8 cellular contexts compared by ENCODE assay signal in the genomic region with DNA sequence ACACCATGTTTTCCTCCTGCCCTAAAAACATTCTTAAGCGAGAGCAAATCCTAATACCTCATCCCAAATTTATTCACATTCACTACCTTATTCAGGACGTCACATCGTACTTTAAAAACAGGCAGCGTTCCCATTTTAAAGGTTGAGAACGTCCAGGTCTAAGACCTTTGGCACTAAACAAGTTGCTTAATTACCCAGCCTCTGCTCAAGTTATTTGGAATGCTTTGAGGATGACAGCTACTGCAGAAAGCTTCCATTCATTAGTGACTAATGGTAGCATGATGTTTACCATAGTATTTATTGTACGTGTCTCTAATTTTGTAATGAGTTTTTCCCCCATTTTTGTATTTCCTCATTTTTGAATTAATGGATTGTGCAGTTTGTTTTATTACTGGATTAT. TPM values are rescaled to one million over a fixed set of nuclear protein-coding genes. Genes with fewer than 3 reads are reported as not detected.
A peak's percentile ranks its signal among the peaks of the same experiment; 100 is the strongest.
DNase-seq lines count a peak whose midpoint lies in the region; ATAC-seq and TF ChIP-seq lines count a peak whose summit lies in the region.

No MANE protein-coding gene starts in this region.

- H3K4me1 ChIP-seq in GM23338 (ENCODE audit: insufficient read depth) (peaks cover 13% of the 10 kb centered on the region), sigmoid colon (peaks cover 0 to 56% (median 41%) of the 10 kb centered on the region in 4 donors)

- H3K79me2 ChIP-seq in GM23338 (replicated peaks; ENCODE audit: insufficient read depth) = peaks cover 64% of the 10 kb centered on the region

- no peak overlapping the region for H3K27ac ChIP-seq in GM23338 (ENCODE audit: low read depth)
- peak overlapping the region; percentile 91 to 97 (median 92) for H3K27ac ChIP-seq in sigmoid colon

- no peaks in the 10 kb centered on the region for H3K9me3 Mint-ChIP-seq in GM23338

- DNase-seq in GM23338 (ENCODE audit: low spot score) (no peak), SK-MEL-5 (ENCODE audit: low read depth, low spot score) (peak; percentile 5), fibroblast of villous mesenchyme (ENCODE audit: low read depth) (peak; percentile 76), sigmoid colon (no peak), Ammon's horn (ENCODE audit: low spot score) (no peak), D341Med (ENCODE audit: low spot score) (no peak)
- DNase-seq in activated CD4-positive, alpha-beta T cell treated with anti-CD3 and anti-CD28 coated beads for 1 hour = no peak

- H4K20me1 ChIP-seq in GM23338 (replicated peaks; ENCODE audit: insufficient read depth) = peaks cover 15% of the 10 kb centered on the region

- WGBS in sigmoid colon, 2 donors = 1 to 5% methylated on average over 6 of the region's 6 CpGs

- H3K4me2 ChIP-seq in GM23338 = peak overlapping the region; percentile 83

- H3K36me3 ChIP-seq in GM23338 (ENCODE audit: insufficient read depth) (no peaks in the 10 kb centered on the region), sigmoid colon (peaks cover 0 to 26% (median 5%) of the 10 kb centered on the region in 4 donors)

- H2AFZ ChIP-seq in GM23338 = no peak overlapping the region

- TF ChIP-seq EP300 in sigmoid colon (IDR thresholded peaks at IDR 0.05) = no peak

- H3K27me3 Mint-ChIP-seq in GM23338 (ENCODE audit: insufficient read depth, low read depth, poor library complexity) = no peaks in the 10 kb centered on the region

- intact Hi-C loops in sigmoid colon (cut with DNase I) = no loop called here

- no peak for TF ChIP-seq POLR2A in sigmoid colon (IDR thresholded peaks at IDR 0.05)

- H3K36me3 Mint-ChIP-seq in GM23338 (ENCODE audit: low read depth) = peaks cover 29% of the 10 kb centered on the region

- in situ Hi-C loops in SK-MEL-5 (cut with HindIII; ENCODE audit: low pct_unique_long_range_greater_than_20kb, low sequenced_read_pairs) = no loop called here

- no peaks in the 10 kb centered on the region for H3K9me2 ChIP-seq in GM23338 (ENCODE audit: insufficient read depth)

- H3K4me3 Mint-ChIP-seq in GM23338 = peak overlapping the region; percentile 99

- H3K27me3 ChIP-seq in GM23338 (ENCODE audit: insufficient read depth) = no peaks in the 10 kb centered on the region
- H3K27me3 ChIP-seq in sigmoid colon = no peaks in the 10 kb centered on the region

- no peak for ATAC-seq in GM23338
- ATAC-seq in GM21390 (IDR thresholded peaks at IDR 0.05; ENCODE audit: unreplicated experiment) = no peak

- H3K4me3 ChIP-seq in GM23338 (peak overlapping the region; percentile 89), fibroblast of villous mesenchyme (ENCODE audit: low read depth, low read length) (peak overlapping the region; percentile 87), sigmoid colon (peak overlapping the region; percentile 70 to 92 (median 82))

- no peaks in the 10 kb centered on the region; the same call in 1 of the 2 replicates for H3F3A ChIP-seq in GM23338 (replicated peaks; ENCODE audit: low read depth)

- H3K9me3 ChIP-seq in sigmoid colon = no peaks in the 10 kb centered on the region

- peaks cover 27% of the 10 kb centered on the region for H3K4me1 Mint-ChIP-seq in GM23338

- TF ChIP-seq CTCF in GM23338 (conservative IDR thresholded peaks at IDR 0.05; ENCODE audit: low read depth in 2 of 2) = no peak
- TF ChIP-seq CTCF in fibroblast of villous mesenchyme (IDR thresholded peaks at IDR 0.05; ENCODE audit: insufficient read depth, low read depth, low read length) = no peak
- TF ChIP-seq CTCF in sigmoid colon (IDR thresholded peaks at IDR 0.05) = no peak

- no peak overlapping the region for H3K27ac Mint-ChIP-seq in GM23338

TF ChIP-seq in GM23338, 12 proteins besides CTCF, POLR2A, EP300 and RAD21:
- no peak for TF ChIP-seq ETS1 (IDR thresholded peaks at IDR 0.05)
- no peak for TF ChIP-seq EZH2phosphoT487 (IDR thresholded peaks at IDR 0.05; ENCODE audit: unreplicated experiment)
- no peak for TF ChIP-seq STAT1 (IDR thresholded peaks at IDR 0.05; ENCODE audit: unreplicated experiment)
- TF ChIP-seq, protein P1, sequence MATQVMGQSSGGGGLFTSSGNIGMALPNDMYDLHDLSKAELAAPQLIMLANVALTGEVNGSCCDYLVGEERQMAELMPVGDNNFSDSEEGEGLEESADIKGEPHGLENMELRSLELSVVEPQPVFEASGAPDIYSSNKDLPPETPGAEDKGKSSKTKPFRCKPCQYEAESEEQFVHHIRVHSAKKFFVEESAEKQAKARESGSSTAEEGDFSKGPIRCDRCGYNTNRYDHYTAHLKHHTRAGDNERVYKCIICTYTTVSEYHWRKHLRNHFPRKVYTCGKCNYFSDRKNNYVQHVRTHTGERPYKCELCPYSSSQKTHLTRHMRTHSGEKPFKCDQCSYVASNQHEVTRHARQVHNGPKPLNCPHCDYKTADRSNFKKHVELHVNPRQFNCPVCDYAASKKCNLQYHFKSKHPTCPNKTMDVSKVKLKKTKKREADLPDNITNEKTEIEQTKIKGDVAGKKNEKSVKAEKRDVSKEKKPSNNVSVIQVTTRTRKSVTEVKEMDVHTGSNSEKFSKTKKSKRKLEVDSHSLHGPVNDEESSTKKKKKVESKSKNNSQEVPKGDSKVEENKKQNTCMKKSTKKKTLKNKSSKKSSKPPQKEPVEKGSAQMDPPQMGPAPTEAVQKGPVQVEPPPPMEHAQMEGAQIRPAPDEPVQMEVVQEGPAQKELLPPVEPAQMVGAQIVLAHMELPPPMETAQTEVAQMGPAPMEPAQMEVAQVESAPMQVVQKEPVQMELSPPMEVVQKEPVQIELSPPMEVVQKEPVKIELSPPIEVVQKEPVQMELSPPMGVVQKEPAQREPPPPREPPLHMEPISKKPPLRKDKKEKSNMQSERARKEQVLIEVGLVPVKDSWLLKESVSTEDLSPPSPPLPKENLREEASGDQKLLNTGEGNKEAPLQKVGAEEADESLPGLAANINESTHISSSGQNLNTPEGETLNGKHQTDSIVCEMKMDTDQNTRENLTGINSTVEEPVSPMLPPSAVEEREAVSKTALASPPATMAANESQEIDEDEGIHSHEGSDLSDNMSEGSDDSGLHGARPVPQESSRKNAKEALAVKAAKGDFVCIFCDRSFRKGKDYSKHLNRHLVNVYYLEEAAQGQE (IDR thresholded peaks at IDR 0.05; ENCODE audit: unreplicated experiment) = no peak
- TF ChIP-seq JUNB (IDR thresholded peaks at IDR 0.05; ENCODE audit: unreplicated experiment) = no peak
- TF ChIP-seq ZNF114 (CRISPR knock-in tag; IDR thresholded peaks at IDR 0.05) = no peak
- TF ChIP-seq POLR2AphosphoS5 (IDR thresholded peaks at IDR 0.05; ENCODE audit: low read depth) = no peak
- no peak for TF ChIP-seq ZNF331 (CRISPR knock-in tag; IDR thresholded peaks at IDR 0.05; ENCODE audit: low read depth)
- TF ChIP-seq NANOG (IDR thresholded peaks at IDR 0.05; ENCODE audit: borderline replicate concordance) = no peak
TF ChIP-seq in GM23338: peak in this region for 0.

RNA-seq across cellular contexts. Expression of gene USP38, which starts 1.5 kb away (rescaled TPM):
- total RNA-seq in GM23338 (2014; rRNA removed; shearing (Covaris generic)) = 14.0 and 16.5 TPM in 2 replicates
- polyA plus RNA-seq in GM23338 (2016; fragmentation: Nextera tagmentation; extraction: Ambion mirVana) (3.5 and 3.7 TPM in 2 replicates), sigmoid colon (10 to 100 TPM in 2 of 3 donors, 1 to 10 TPM in 1; 9.6 to 15.1 (median 14.8) TPM)
- total RNA-seq in SK-MEL-5 (2014; rRNA removed; shearing (Covaris generic)) = 10.3 and 10.7 TPM in 2 replicates
- polyA plus RNA-seq in SK-MEL-5 (2015; cell fraction: cytosol; rRNA removed) = 7.4 and 9.2 TPM in 2 replicates
- polyA plus RNA-seq in SK-MEL-5 (2015; cell fraction: nucleus; rRNA removed) = 5.1 and 5.8 TPM in 2 replicates
- total RNA-seq in fibroblast of villous mesenchyme (27.4 and 29.4 TPM in 2 replicates), sigmoid colon (10 to 100 TPM; 16.3 to 21.2 (median 19.0) TPM)

Comparison
In these comparisons a context has a peak if more than half of its experiments do, and no peak if none do; other contexts are left out.
1. DNase-seq: peak in SK-MEL-5 (single experiment) and fibroblast of villous mesenchyme (single experiment); none in GM23338 (single experiment), sigmoid colon (single experiment), Ammon's horn (single experiment), D341Med (single experiment) and activated CD4-positive, alpha-beta T cell treated with anti-CD3 and anti-CD28 coated beads for 1 hour (single experiment).
2. Peak in every context shown above with its lines, with median percentiles within 50 percentile points of each other: H3K4me3 ChIP-seq.